ENCODE assay signal across 17 cellular contexts in genomic region chr6:43184268-43184985, GRCh38. TPM values are rescaled to one million over a fixed set of nuclear protein-coding genes. Genes with fewer than 3 reads are reported as not detected.
DNase-seq lines count a peak whose midpoint lies in the region; ATAC-seq and TF ChIP-seq lines count a peak whose summit lies in the region.
"Had no signal": no experiment of that assay in that cellular context is flagged by ENCODE, and none has a peak within 500 bp of the region (broad histone marks: within the 10 kb centered on the region; RNA-seq: fewer than 3 reads in every experiment).

No MANE protein-coding gene starts in this region.

- intact Hi-C loops in MCF 10A (cut with micrococcal nuclease) = no loop called here
- intact Hi-C loops in mammary epithelial cell (cut with micrococcal nuclease) = no loop called here

- H3K18ac ChIP-seq in mesenchymal stem cell (ENCODE audit: low read depth in 1 of 2, low read length in 2 of 2) = no peak overlapping the region

- CTCF ChIA-PET in MCF 10A (lab: Yijun Ruan, JAX) = no interaction called here
- CTCF ChIA-PET in mammary epithelial cell (lab: Charles Lee; ENCODE audit: low non-redundant PET) = no interaction called here

- ATAC-seq in HG03565 (IDR thresholded peaks at IDR 0.05; ENCODE audit: unreplicated experiment) (no peak), GM21528 (IDR thresholded peaks at IDR 0.05; ENCODE audit: low FRiP score, unreplicated experiment) (no peak)

- no peak overlapping the region for H3K4ac ChIP-seq in mesenchymal stem cell (ENCODE audit: low read depth in 1 of 2, low read length in 2 of 2)

- H3K9ac ChIP-seq in mammary epithelial cell (ENCODE audit: insufficient read depth, low read length) (no peak overlapping the region), mesenchymal stem cell (ENCODE audit: low read length) (peak overlapping the region; percentile 20)

- H3K4me3 ChIP-seq in mammary epithelial cell (replicated peaks in 1 of 3; ENCODE audit: insufficient read depth in 1 of 3, low read depth in 2 of 3, low read length in 3 of 3) (no peak overlapping the region), mesenchymal stem cell (ENCODE audit: insufficient read depth in 1 of 2, low read depth in 1 of 2, low read length in 2 of 2) (no peak overlapping the region)
- H3K4me3 ChIP-seq: GM23248, lung, SJSA1, smooth muscle cell, testis had no signal

- no peak overlapping the region for H3K23ac ChIP-seq in mesenchymal stem cell (ENCODE audit: low read length in 2 of 2)

- H3K4me3 Mint-ChIP-seq in MCF 10A (ENCODE audit: unreplicated experiment) = peak overlapping the region; percentile 85
- no peak overlapping the region for H3K4me3 Mint-ChIP-seq in activated naive CD8-positive, alpha-beta T cell treated with anti-CD3 and anti-CD28 coated beads for 36 hours

- H3K36me3 ChIP-seq in mammary epithelial cell (ENCODE audit: insufficient read depth, low read length) = peaks cover 3% of the 10 kb centered on the region
- peaks cover 51 to 55% of the 10 kb centered on the region in 2 experiments for H3K36me3 ChIP-seq in mesenchymal stem cell (ENCODE audit: control insufficient read depth in 1 of 2, insufficient read depth in 2 of 2, low read depth in 1 of 2, low read length in 2 of 2)

- H4K8ac ChIP-seq in mesenchymal stem cell (ENCODE audit: low read length) = no peak overlapping the region

- H2AK5ac ChIP-seq in mesenchymal stem cell (ENCODE audit: low read length, severe bottlenecking) = no peak overlapping the region

- peaks cover 56% of the 10 kb centered on the region for H3K4me1 ChIP-seq in mammary epithelial cell (ENCODE audit: insufficient read depth, low read length)
- peaks cover 14% of the 10 kb centered on the region for H3K4me1 ChIP-seq in mesenchymal stem cell (ENCODE audit: control insufficient read depth, insufficient read depth, low read depth, low read length)

- BruUV-seq in MCF 10A (replicated peaks; lab: Mats Ljungman, UMichigan) (no TSS peak), mammary epithelial cell (replicated peaks; lab: Mats Ljungman, UMichigan) (no TSS peak)

- no peak overlapping the region for H2BK15ac ChIP-seq in mesenchymal stem cell (ENCODE audit: low read depth, poor library complexity, severe bottlenecking)

- H4K20me1 ChIP-seq in mammary epithelial cell (ENCODE audit: insufficient read depth, low read length) = no peaks in the 10 kb centered on the region

- in situ Hi-C loops in mammary epithelial cell (cut with MboI; ENCODE audit: low sequenced_read_pairs in 2 of 2) = no loop called here

- H3K27me3 Mint-ChIP-seq in MCF 10A (ENCODE audit: insufficient read depth, unreplicated experiment) = no peaks in the 10 kb centered on the region
- H3K27me3 Mint-ChIP-seq in activated naive CD8-positive, alpha-beta T cell treated with anti-CD3 and anti-CD28 coated beads for 36 hours = no peaks in the 10 kb centered on the region

- peaks cover 61% of the 10 kb centered on the region for H3K36me3 Mint-ChIP-seq in MCF 10A (ENCODE audit: insufficient read depth, unreplicated experiment)
- peaks cover 19% of the 10 kb centered on the region for H3K36me3 Mint-ChIP-seq in activated naive CD8-positive, alpha-beta T cell treated with anti-CD3 and anti-CD28 coated beads for 36 hours

- H3K79me1 ChIP-seq in mesenchymal stem cell (replicated peaks; ENCODE audit: low read length, poor library complexity, severe bottlenecking) = peaks cover 43% of the 10 kb centered on the region

- no peak overlapping the region for H2BK120ac ChIP-seq in mesenchymal stem cell (ENCODE audit: low read depth, low read length)

- TF ChIP-seq CTCF in MCF 10A (IDR thresholded peaks at IDR 0.05; ENCODE audit: unreplicated experiment) = no peak
- TF ChIP-seq CTCF in mammary epithelial cell (conservative IDR thresholded peaks at IDR 0.05 in 1 of 2, IDR thresholded peaks at IDR 0.05 in 1 of 2; ENCODE audit: extremely low read depth in 1 of 2, insufficient read depth in 1 of 2, low read depth in 1 of 2, low read length in 2 of 2) = no peak

- peak overlapping the region; percentile 65 for H3K27ac Mint-ChIP-seq in MCF 10A (ENCODE audit: low read depth, unreplicated experiment)
- H3K27ac Mint-ChIP-seq in activated naive CD8-positive, alpha-beta T cell treated with anti-CD3 and anti-CD28 coated beads for 36 hours = peak overlapping the region; percentile 64

- no peaks in the 10 kb centered on the region for H3K9me3 Mint-ChIP-seq in MCF 10A (ENCODE audit: unreplicated experiment)
- H3K9me3 Mint-ChIP-seq in activated naive CD8-positive, alpha-beta T cell treated with anti-CD3 and anti-CD28 coated beads for 36 hours = no peaks in the 10 kb centered on the region

- no peak overlapping the region for H3K4me2 ChIP-seq in mammary epithelial cell (ENCODE audit: insufficient read depth, low read depth, low read length)
- no peak overlapping the region for H3K4me2 ChIP-seq in mesenchymal stem cell (ENCODE audit: low read length, poor library complexity, severe bottlenecking)
- H3K4me2 ChIP-seq: smooth muscle cell had no signal

- no peaks in the 10 kb centered on the region for H3K9me3 ChIP-seq in mammary epithelial cell (replicated peaks; ENCODE audit: insufficient read depth, low read length)
- no peaks in the 10 kb centered on the region for H3K9me3 ChIP-seq in mesenchymal stem cell (ENCODE audit: control insufficient read depth, low read length)
- H3K9me3 ChIP-seq: SJSA1, testis had no signal

- 66% methylated on average over 21 of the region's 21 CpGs for WGBS in mammary epithelial cell (ENCODE audit: low coverage, missing lambda C conversion rate)
- WGBS in mesenchymal stem cell = 95% methylated on average over 21 of the region's 21 CpGs

- POLR2A ChIA-PET in MCF 10A (lab: Yijun Ruan, JAX) = interaction anchor here (0.6 to 1.5 kb wide), 3 partner anchors 9 to 445 kb away, joined by 3 to 4 read pairs (median 4); partner anchors contain the start of gene GTPBP2

- H2AFZ ChIP-seq in mammary epithelial cell (ENCODE audit: low read depth, low read length) (no peak overlapping the region), mesenchymal stem cell (ENCODE audit: low read depth, low read length) (no peak overlapping the region)
- H2AFZ ChIP-seq: GM23248 had no signal

- H2BK12ac ChIP-seq in mesenchymal stem cell (ENCODE audit: low read length in 2 of 2) = no peak overlapping the region

- H2BK5ac ChIP-seq in mesenchymal stem cell (ENCODE audit: low read depth, low read length, poor library complexity, severe bottlenecking) = no peak overlapping the region

- no peaks in the 10 kb centered on the region for H3K27me3 ChIP-seq in mammary epithelial cell (ENCODE audit: insufficient read depth, low read length)
- H3K27me3 ChIP-seq in mesenchymal stem cell (ENCODE audit: control insufficient read depth in 1 of 2, insufficient read depth in 1 of 2, low read length in 2 of 2) = no peaks in the 10 kb centered on the region
- H3K27me3 ChIP-seq: SJSA1, testis had no signal

- H3K14ac ChIP-seq in mesenchymal stem cell (ENCODE audit: low read length in 2 of 2) = no peak overlapping the region

- peaks cover 29% of the 10 kb centered on the region for H3K79me2 ChIP-seq in mammary epithelial cell (ENCODE audit: insufficient read depth, low read length)

- no peak overlapping the region for H4K91ac ChIP-seq in mesenchymal stem cell (ENCODE audit: low read length)

- DNase-seq in MCF 10A (ENCODE audit: unreplicated experiment) (no peak), mammary epithelial cell (no peak), mesenchymal stem cell (no peak)
- DNase-seq in activated naive CD8-positive, alpha-beta T cell treated with anti-CD3 and anti-CD28 coated beads for 36 hours = no peak
- no peak for DNase-seq in stimulated activated CD4-positive, alpha-beta T cell treated with anti-CD3 and anti-CD28 coated beads, Interleukin-4, amount 100 ng/mL, for 24 hours
- DNase-seq: DMS153, GM23248, IMR-90, testis had no signal

- peaks cover 45% of the 10 kb centered on the region for H3K4me1 Mint-ChIP-seq in MCF 10A (ENCODE audit: insufficient read depth, unreplicated experiment)
- H3K4me1 Mint-ChIP-seq in activated naive CD8-positive, alpha-beta T cell treated with anti-CD3 and anti-CD28 coated beads for 36 hours = peaks cover 40% of the 10 kb centered on the region

- dilution Hi-C loops in mammary epithelial cell (cut with HindIII; ENCODE audit: low sequenced_read_pairs) = loop anchor here (5.0 kb wide), 1 partner anchor 33 kb away; no protein-coding TSS in a partner anchor

- H3K27ac ChIP-seq in mammary epithelial cell (ENCODE audit: insufficient read depth, low read depth, low read length) (no peak overlapping the region), mesenchymal stem cell (ENCODE audit: low read length, poor library complexity, severe bottlenecking) (no peak overlapping the region), temporal lobe (ENCODE audit: low read depth, low read length) (peak overlapping the region; percentile 19)
- H3K27ac ChIP-seq: GM23248, SJSA1, testis, VCaP had no signal

RNA-seq across cellular contexts. Expression of gene CUL9, which starts 2.4 kb away (rescaled TPM):
- total RNA-seq in MCF 10A (2022) (39.6 and 42.8 TPM in 2 replicates), mammary epithelial cell (10 to 100 TPM; 25.0 to 48.2 TPM), temporal lobe (23.4 TPM)
- 24.9 TPM for polyA plus RNA-seq in mammary epithelial cell
- 34.5 TPM for polyA minus RNA-seq in mammary epithelial cell
- total RNA-seq in activated naive CD8-positive, alpha-beta T cell treated with anti-CD3 and anti-CD28 coated beads for 36 hours = 10 to 100 TPM; 31.3 to 31.5 TPM
- 12.8 TPM for polyA plus RNA-seq in mesenchymal stem cell (2013, experiment 1 of 2)
- polyA plus RNA-seq in mesenchymal stem cell (2013, experiment 2 of 2) = 11.6 TPM

RNA-seq across cellular contexts. Expression of gene SRF, which starts 13.4 kb away (rescaled TPM):
- total RNA-seq in MCF 10A (2022) (29.7 and 32.1 TPM in 2 replicates), mammary epithelial cell (10 to 100 TPM; 35.7 to 41.2 TPM), temporal lobe (7.6 TPM)
- 33.0 TPM for polyA plus RNA-seq in mammary epithelial cell
- 41.3 TPM for polyA minus RNA-seq in mammary epithelial cell
- 10 to 100 TPM; 49.1 to 49.9 TPM for total RNA-seq in activated naive CD8-positive, alpha-beta T cell treated with anti-CD3 and anti-CD28 coated beads for 36 hours
- 30.1 TPM for polyA plus RNA-seq in mesenchymal stem cell (2013, experiment 1 of 2)
- 29.6 TPM for polyA plus RNA-seq in mesenchymal stem cell (2013, experiment 2 of 2)

RNA-seq across cellular contexts. Expression of gene DNPH1, which starts 44.9 kb away (rescaled TPM):
- 52.5 and 91.0 TPM in 2 replicates for total RNA-seq in MCF 10A (2022)
- total RNA-seq in mammary epithelial cell = 10 to 100 TPM; 55.2 to 56.9 TPM
- 112 TPM for polyA plus RNA-seq in mammary epithelial cell
- polyA minus RNA-seq in mammary epithelial cell = 24.8 TPM
- total RNA-seq in activated naive CD8-positive, alpha-beta T cell treated with anti-CD3 and anti-CD28 coated beads for 36 hours = 10 to 100 TPM; 55.8 to 56.1 TPM
- polyA plus RNA-seq in mesenchymal stem cell (2013, experiment 1 of 2) = 58.5 TPM
- polyA plus RNA-seq in mesenchymal stem cell (2013, experiment 2 of 2) = 60.4 TPM
- total RNA-seq in temporal lobe = 12.8 TPM

RNA-seq across cellular contexts. Expression of gene TTBK1, which starts 58.9 kb away (rescaled TPM):
- not detected in 2 replicates for total RNA-seq in MCF 10A (2022)
- under 1 TPM in 1 of 2 donors, not detected in 1; under 0.01 TPM for total RNA-seq in mammary epithelial cell
- not detected for polyA plus RNA-seq in mammary epithelial cell
- polyA minus RNA-seq in mammary epithelial cell = not detected
- total RNA-seq in activated naive CD8-positive, alpha-beta T cell treated with anti-CD3 and anti-CD28 coated beads for 36 hours = under 1 TPM; 0.12 to 0.14 TPM
- polyA plus RNA-seq in mesenchymal stem cell (2013, experiment 1 of 2) = not detected
- polyA plus RNA-seq in mesenchymal stem cell (2013, experiment 2 of 2) = under 0.01 TPM
- total RNA-seq in temporal lobe = 15.0 TPM
- total RNA-seq: GM23248, IMR-90, NCI-H460, SJSA1, smooth muscle cell had no signal
- polyA plus RNA-seq: GM23248, smooth muscle cell had no signal
